In genomic region chr2:46471-47345, GRCh38 we compare ENCODE assay signal across 8 cellular contexts. TPM values are rescaled to one million over a fixed set of nuclear protein-coding genes. Genes with fewer than 3 reads are reported as not detected.
A peak's percentile ranks its signal among the peaks of the same experiment; 100 is the strongest.
DNase-seq lines count a peak whose midpoint lies in the region; ATAC-seq, FAIRE-seq and TF ChIP-seq lines count a peak whose summit lies in the region.

FAM110C (minus strand) TSS chr2:46505; CDS start chr2:46385, 120 bp downstream.

- peak within 1 kb of the TSS; percentile 87 for H3K4me3 Mint-ChIP-seq in central memory CD8-positive, alpha-beta T cell

- H3K27ac Mint-ChIP-seq in central memory CD8-positive, alpha-beta T cell (ENCODE audit: low read depth), result peak within 1 kb of the TSS; percentile 39

- H3K36me3 Mint-ChIP-seq in central memory CD8-positive, alpha-beta T cell (ENCODE audit: insufficient read depth), result peaks cover 2% of the 10 kb centered on the region

- peaks cover 76% of the 10 kb centered on the region for H3K27me3 Mint-ChIP-seq in central memory CD8-positive, alpha-beta T cell

- peak; percentile 95 for DNase-seq in H7
- DNase-seq in activated CD4-positive, CD25-positive, alpha-beta regulatory T cell (lab: John Stamatoyannopoulos, UW), result peak in 3 of 4 experiments; percentile 11 to 12 (median 11)
- no peak for DNase-seq in central memory CD8-positive, alpha-beta T cell (ENCODE audit: low spot score in 2 of 2)
- peak; percentile 96 for DNase-seq in left lobe of liver (ENCODE audit: low spot score)
- peak; percentile 29 to 42 for DNase-seq in stimulated activated CD4-positive, alpha-beta T cell treated with anti-CD3 and anti-CD28 coated beads, Interleukin-4, amount 100 ng/mL, for 4 hours
- DNase-seq in occipital lobe (lab: John Stamatoyannopoulos, UW), result no peak
- no peak for DNase-seq in D721Med (ENCODE audit: insufficient read length, low spot score)

- peaks cover 20% of the 10 kb centered on the region for H3K27me3 ChIP-seq in H7 (ENCODE audit: control insufficient read depth, insufficient read depth, low read length)

- peak within 1 kb of the TSS; percentile 76 for H3K4me3 ChIP-seq in H7 (ENCODE audit: insufficient read depth, low read depth, low read length)

- no peak for FAIRE-seq in D721Med (lab: Jason Lieb, UNC)

- H3K4me1 Mint-ChIP-seq in central memory CD8-positive, alpha-beta T cell, result peaks cover 18% of the 10 kb centered on the region

- H3K36me3 ChIP-seq in H7 (replicated peaks; ENCODE audit: control insufficient read depth, insufficient read depth, low read length), result no peaks in the 10 kb centered on the region

- peak; percentile 49 for ATAC-seq in central memory CD8-positive, alpha-beta T cell (replicated peaks; ENCODE audit: extremely low read depth, poor library complexity, severe bottlenecking)
- ATAC-seq in left lobe of liver (peak; percentile 86), GM18517 (IDR thresholded peaks at IDR 0.05; ENCODE audit: unreplicated experiment) (no peak)

- TF ChIP-seq CTCF in D721Med (IDR thresholded peaks at IDR 0.05; ENCODE audit: insufficient read depth, missing control alignments), result no peak

- no peaks in the 10 kb centered on the region for H3K9me3 Mint-ChIP-seq in central memory CD8-positive, alpha-beta T cell

RNA-seq across cellular contexts. Expression of gene FAM110C, which starts in this region (rescaled TPM):
- 2.0 and 2.3 TPM in 2 replicates for total RNA-seq in H7 (2014; rRNA removed; shearing (Covaris generic))
- total RNA-seq in left lobe of liver, result 6.7 TPM
- total RNA-seq in occipital lobe, result 3.1 TPM

Comparison
In these comparisons a context has a peak if more than half of its experiments do, and no peak if none do; other contexts are left out.
1. DNase-seq: peak in H7 (single experiment), activated CD4-positive, CD25-positive, alpha-beta regulatory T cell (3 of 4), left lobe of liver (single experiment) and stimulated activated CD4-positive, alpha-beta T cell treated with anti-CD3 and anti-CD28 coated beads, Interleukin-4, amount 100 ng/mL, for 4 hours (2 of 2); none in central memory CD8-positive, alpha-beta T cell (0 of 2), occipital lobe (single experiment) and D721Med (single experiment).